ENCODE assay signal across 40 cellular contexts in genomic region chr1:219904934-219905333, GRCh38. TPM values are rescaled to one million over a fixed set of nuclear protein-coding genes. Genes with fewer than 3 reads are reported as not detected.
"Had no signal": no experiment of that assay in that cellular context is flagged by ENCODE, and none has a peak within 500 bp of the region (broad histone marks: within the 10 kb centered on the region; RNA-seq: fewer than 3 reads in every experiment).

No MANE protein-coding gene starts in this region.

- FAIRE-seq: bronchial epithelial cell, TTC549 had no signal

- H3K36me3 ChIP-seq: adrenal gland, cardiac muscle cell had no signal

- H3K9me3 ChIP-seq: adrenal gland had no signal

- H3K9me3 Mint-ChIP-seq: activated B cell treated with CpG ODN at 0.5 μM for 24 hours; activated CD4-positive, alpha-beta memory T cell treated with anti-CD3 and anti-CD28 coated beads for 36 hours; activated CD4-positive, alpha-beta T cell treated with anti-CD3 and anti-CD28 coated beads, Interleukin-2, amount 10 ng/mL, durations not matched to agents 24 days and 14 days; activated CD8-positive, alpha-beta T cell treated with anti-CD3 and anti-CD28 coated beads for 36 hours; activated naive CD4-positive, alpha-beta T cell treated with anti-CD3 and anti-CD28 coated beads for 36 hours; activated naive CD8-positive, alpha-beta T cell treated with anti-CD3 and anti-CD28 coated beads for 36 hours; activated T-cell treated with anti-CD3 and anti-CD28 coated beads, Interleukin-2, amount 50 U/mL, for 4 hours; activated T-cell treated with anti-CD3 and anti-CD28 coated beads, Interleukin-2, amount 50 U/mL, for 72 hours; activated T-helper 1 cell treated with anti-CD3 and anti-CD28 coated beads, Interleukin-12 subunit alpha, Interleukin-12 subunit beta, Interleukin-2, Interleukin-4 antibody, amounts not matched to agents 30 ng/mL and 10 ng/mL and 1 ng/mL, durations not matched to agents 14 hours and 24 hours and 36 hours; activated T-helper 17 cell treated with anti-CD3 and anti-CD28 coated beads, Interleukin-2, amount 50 U/mL, for 72 hours; brain; central memory CD8-positive, alpha-beta T cell; T-helper 1 cell treated with Interleukin-12 subunit alpha and Interleukin-12 subunit beta and Interleukin-4 antibody, amounts not matched to agents 30 μg/mL and 1 μg/mL, for 36 hours; T-helper 2 cell treated with Interferon-gamma antibody and Interleukin-4, amounts not matched to agents 5 μg/mL and 100 μg/mL, for 36 hours had no signal

- H3K27me3 ChIP-seq: adrenal gland, cardiac muscle cell had no signal

- H3K36me3 Mint-ChIP-seq: activated CD4-positive, alpha-beta memory T cell treated with anti-CD3 and anti-CD28 coated beads for 36 hours; activated naive CD4-positive, alpha-beta T cell treated with anti-CD3 and anti-CD28 coated beads, Interleukin-2, amount 50 U/mL, for 72 hours; activated naive CD8-positive, alpha-beta T cell treated with anti-CD3 and anti-CD28 coated beads for 36 hours; brain had no signal

- H3K4me3 ChIP-seq: adrenal gland, cardiac muscle cell had no signal

- H3K27ac Mint-ChIP-seq: activated B cell treated with CpG ODN at 0.5 μM for 24 hours; activated CD4-positive, alpha-beta memory T cell treated with anti-CD3 and anti-CD28 coated beads for 36 hours; activated CD4-positive, alpha-beta T cell treated with anti-CD3 and anti-CD28 coated beads, Interleukin-2, amount 10 ng/mL, durations not matched to agents 24 days and 14 days; activated CD8-positive, alpha-beta T cell treated with anti-CD3 and anti-CD28 coated beads for 36 hours; activated naive CD4-positive, alpha-beta T cell treated with anti-CD3 and anti-CD28 coated beads for 36 hours; activated naive CD4-positive, alpha-beta T cell treated with anti-CD3 and anti-CD28 coated beads, Interleukin-2, amount 50 U/mL, for 72 hours; activated naive CD8-positive, alpha-beta T cell treated with anti-CD3 and anti-CD28 coated beads for 36 hours; activated T-cell treated with anti-CD3 and anti-CD28 coated beads, Interleukin-2, amount 50 U/mL, for 72 hours; activated T-helper 1 cell treated with anti-CD3 and anti-CD28 coated beads, Interleukin-12 subunit alpha, Interleukin-12 subunit beta, Interleukin-2, Interleukin-4 antibody, amounts not matched to agents 30 ng/mL and 10 ng/mL and 1 ng/mL, durations not matched to agents 14 hours and 24 hours and 36 hours; activated T-helper 17 cell treated with anti-CD3 and anti-CD28 coated beads, Interleukin-2, amount 50 U/mL, for 72 hours; brain; T-helper 1 cell treated with Interleukin-12 subunit alpha and Interleukin-12 subunit beta and Interleukin-4 antibody, amounts not matched to agents 30 μg/mL and 1 μg/mL, for 36 hours; T-helper 2 cell treated with Interferon-gamma antibody and Interleukin-4, amounts not matched to agents 5 μg/mL and 100 μg/mL, for 36 hours had no signal

- DNase-seq: activated B cell treated with CpG ODN at 0.5 μM for 24 hours; activated CD4-positive, alpha-beta memory T cell treated with anti-CD3 and anti-CD28 coated beads for 36 hours; activated CD4-positive, alpha-beta T cell treated with anti-CD3 and anti-CD28 coated beads for 4 hours; activated CD4-positive, alpha-beta T cell treated with anti-CD3 and anti-CD28 coated beads, Interleukin-2, amount 10 ng/mL, durations not matched to agents 24 days and 14 days; activated CD4-positive, alpha-beta T cell treated with anti-CD3 and anti-CD28 coated beads, Interleukin-2, amount 50 U/mL, for 1 hour; activated CD4-positive, alpha-beta T cell treated with anti-CD3 and anti-CD28 coated beads, Interleukin-2, amount 50 U/mL, for 4 hours; activated CD4-positive, CD25-positive, alpha-beta regulatory T cell treated with anti-CD3 and anti-CD28 coated beads, Interleukin-2, amount 50 U/mL, for 72 hours; activated CD8-positive, alpha-beta memory T cell treated with anti-CD3 and anti-CD28 coated beads, Interleukin-2, amount 50 U/mL, for 4 hours; activated CD8-positive, alpha-beta T cell treated with anti-CD3 and anti-CD28 coated beads for 36 hours; activated effector memory CD4-positive, alpha-beta T cell treated with anti-CD3 and anti-CD28 coated beads, Interleukin-2, amount 50 U/mL, for 16 hours; activated gamma-delta T cell treated with Interleukin-2 at 50 U/mL for 16 hours; activated naive CD4-positive, alpha-beta T cell; activated naive CD4-positive, alpha-beta T cell treated with anti-CD3 and anti-CD28 coated beads for 36 hours; activated naive CD4-positive, alpha-beta T cell treated with anti-CD3 and anti-CD28 coated beads, Interleukin-2, amount 50 U/mL, for 16 hours; activated naive CD8-positive, alpha-beta T cell treated with anti-CD3 and anti-CD28 coated beads for 36 hours; activated T-cell treated with anti-CD3 and anti-CD28 coated beads for 4 hours; activated T-cell treated with anti-CD3 and anti-CD28 coated beads, Interleukin-2, amount 50 U/mL, for 1 hour; activated T-cell treated with anti-CD3 and anti-CD28 coated beads, Interleukin-2, amount 50 U/mL, for 4 hours; activated T-cell treated with anti-CD3 and anti-CD28 coated beads, Interleukin-2, amount 50 U/mL, for 72 hours; adrenal gland; amniotic stem cell; aorta; caudate nucleus; cerebellar nuclear complex; T-helper 1 cell; T-helper 2 cell; T-helper 9 cell had no signal

- H3K4me3 Mint-ChIP-seq: activated B cell treated with CpG ODN at 0.5 μM for 24 hours; activated CD4-positive, alpha-beta memory T cell treated with anti-CD3 and anti-CD28 coated beads for 36 hours; activated CD4-positive, alpha-beta T cell treated with anti-CD3 and anti-CD28 coated beads, Interleukin-2, amount 10 ng/mL, durations not matched to agents 24 days and 14 days; activated CD8-positive, alpha-beta T cell treated with anti-CD3 and anti-CD28 coated beads for 36 hours; activated naive CD4-positive, alpha-beta T cell treated with anti-CD3 and anti-CD28 coated beads for 36 hours; activated naive CD8-positive, alpha-beta T cell treated with anti-CD3 and anti-CD28 coated beads for 36 hours; activated T-cell treated with anti-CD3 and anti-CD28 coated beads, Interleukin-2, amount 50 U/mL, for 4 hours; activated T-cell treated with anti-CD3 and anti-CD28 coated beads, Interleukin-2, amount 50 U/mL, for 72 hours; activated T-helper 1 cell treated with anti-CD3 and anti-CD28 coated beads, Interleukin-12 subunit alpha, Interleukin-12 subunit beta, Interleukin-2, Interleukin-4 antibody, amounts not matched to agents 30 ng/mL and 10 ng/mL and 1 ng/mL, durations not matched to agents 14 hours and 24 hours and 36 hours; activated T-helper 17 cell treated with anti-CD3 and anti-CD28 coated beads, Interleukin-2, amount 50 U/mL, for 72 hours; brain; central memory CD8-positive, alpha-beta T cell; T-helper 1 cell treated with Interleukin-12 subunit alpha and Interleukin-12 subunit beta and Interleukin-4 antibody, amounts not matched to agents 30 μg/mL and 1 μg/mL, for 36 hours; T-helper 2 cell treated with Interferon-gamma antibody and Interleukin-4, amounts not matched to agents 5 μg/mL and 100 μg/mL, for 36 hours had no signal

- H3K4me1 Mint-ChIP-seq: activated B cell treated with CpG ODN at 0.5 μM for 24 hours; activated naive CD8-positive, alpha-beta T cell treated with anti-CD3 and anti-CD28 coated beads for 36 hours; activated T-helper 17 cell treated with anti-CD3 and anti-CD28 coated beads, Interleukin-2, amount 50 U/mL, for 72 hours; brain; central memory CD8-positive, alpha-beta T cell had no signal

- ATAC-seq: activated CD8-positive, alpha-beta T cell treated with anti-CD3 and anti-CD28 coated beads for 36 hours; activated naive CD4-positive, alpha-beta T cell treated with anti-CD3 and anti-CD28 coated beads, Interleukin-2, amount 50 U/mL, for 72 hours; activated T-cell treated with anti-CD3 and anti-CD28 coated beads, Interleukin-2, amount 50 U/mL, for 4 hours; activated T-cell treated with anti-CD3 and anti-CD28 coated beads, Interleukin-2, amount 50 U/mL, for 72 hours; activated T-helper 17 cell treated with anti-CD3 and anti-CD28 coated beads, Interleukin-2, amount 50 U/mL, for 72 hours had no signal

- H3K27ac ChIP-seq: adrenal gland, cardiac muscle cell, VCaP had no signal

RNA-seq across cellular contexts. Expression of gene SLC30A10, which starts 23.4 kb away (rescaled TPM):
- total RNA-seq: activated CD4-positive, alpha-beta memory T cell treated with anti-CD3 and anti-CD28 coated beads for 36 hours; activated CD4-positive, alpha-beta T cell treated with anti-CD3 and anti-CD28 coated beads, Interleukin-2, amount 10 ng/mL, durations not matched to agents 24 days and 14 days; activated CD8-positive, alpha-beta memory T cell treated with anti-CD3 and anti-CD28 coated beads for 36 hours; activated CD8-positive, alpha-beta T cell treated with anti-CD3 and anti-CD28 coated beads for 36 hours; activated naive CD4-positive, alpha-beta T cell treated with anti-CD3 and anti-CD28 coated beads for 36 hours; activated naive CD4-positive, alpha-beta T cell treated with anti-CD3 and anti-CD28 coated beads, Interleukin-2, amount 50 U/mL, for 72 hours; activated naive CD8-positive, alpha-beta T cell treated with anti-CD3 and anti-CD28 coated beads for 36 hours; activated T-cell treated with anti-CD3 and anti-CD28 coated beads, Interleukin-2, amount 50 U/mL, for 4 hours; activated T-cell treated with anti-CD3 and anti-CD28 coated beads, Interleukin-2, amount 50 U/mL, for 72 hours; activated T-helper 1 cell treated with anti-CD3 and anti-CD28 coated beads, Interleukin-12 subunit alpha, Interleukin-12 subunit beta, Interleukin-2, Interleukin-4 antibody, amounts not matched to agents 30 ng/mL and 10 ng/mL and 1 ng/mL, durations not matched to agents 14 hours and 24 hours and 36 hours; activated T-helper 17 cell treated with anti-CD3 and anti-CD28 coated beads, Interleukin-2, amount 50 U/mL, for 72 hours; aorta; bronchial epithelial cell; chondrocyte had no signal
